Comparison of ENCODE assay signal across 13 cellular contexts in genomic region chr11:66281776-66282467, GRCh38. TPM values are rescaled to one million over a fixed set of nuclear protein-coding genes. Genes with fewer than 3 reads are reported as not detected.
DNase-seq lines count a peak whose midpoint lies in the region; ATAC-seq lines count a peak whose summit lies in the region.
"Had no signal": no experiment of that assay in that cellular context is flagged by ENCODE, and none has a peak within 500 bp of the region (broad histone marks: within the 10 kb centered on the region; RNA-seq: fewer than 3 reads in every experiment).

No MANE protein-coding gene starts in this region.

- H2AFZ ChIP-seq in trophoblast cell (ENCODE audit: insufficient read depth, low read length, poor library complexity) = no peak overlapping the region

- H3K4me2 ChIP-seq in trophoblast cell (ENCODE audit: low read length) = no peak overlapping the region

- no peak for ATAC-seq in activated T-cell treated with anti-CD3 and anti-CD28 coated beads, Interleukin-2, amount 50 U/mL, for 72 hours (replicated peaks in 1 of 2)
- no peak for ATAC-seq in activated CD8-positive, alpha-beta T cell treated with anti-CD3 and anti-CD28 coated beads, Interleukin-2, amount 10 ng/mL, durations not matched to agents 7 days and 5 days
- no peak for ATAC-seq in HG02588 (IDR thresholded peaks at IDR 0.05; ENCODE audit: unreplicated experiment)
- no peak for ATAC-seq in GM19324 (IDR thresholded peaks at IDR 0.05; ENCODE audit: low FRiP score, unreplicated experiment)

- H4K91ac ChIP-seq in trophoblast cell (ENCODE audit: low read depth, low read length) = no peak overlapping the region

- no CpG with 5 or more reads among the region's 20 CpGs for WGBS in trophoblast cell (ENCODE audit: extremely low coverage, insufficient coverage, insufficient read length)

- H3K27me3 Mint-ChIP-seq in activated T-cell treated with anti-CD3 and anti-CD28 coated beads, Interleukin-2, amount 50 U/mL, for 72 hours (ENCODE audit: low read depth) = peaks cover 19% of the 10 kb centered on the region
- H3K27me3 Mint-ChIP-seq in activated T-cell treated with anti-CD3 and anti-CD28 coated beads, Interleukin-2, amount 50 U/mL, for 24 hours = no peaks in the 10 kb centered on the region
- peaks cover 7% of the 10 kb centered on the region for H3K27me3 Mint-ChIP-seq in activated CD8-positive, alpha-beta T cell treated with anti-CD3 and anti-CD28 coated beads, Interleukin-2, amount 10 ng/mL, durations not matched to agents 7 days and 5 days (ENCODE audit: low read depth)
- peaks cover 13 to 28% (median 22%) of the 10 kb centered on the region in 3 donors for H3K27me3 Mint-ChIP-seq in immature natural killer cell (ENCODE audit: low read depth in 3 of 3)

- no peaks in the 10 kb centered on the region for H3K79me2 ChIP-seq in trophoblast cell (ENCODE audit: control insufficient read depth, insufficient read depth, low read length, poor library complexity)

- H3K14ac ChIP-seq in trophoblast cell (ENCODE audit: low read length) = no peak overlapping the region

- peaks cover 5 to 7% of the 10 kb centered on the region in 2 experiments for H3K4me1 ChIP-seq in trophoblast cell (ENCODE audit: control insufficient read depth in 1 of 2, insufficient read depth in 2 of 2, low read length in 2 of 2)

- peaks cover 24% of the 10 kb centered on the region for H3K4me1 Mint-ChIP-seq in activated T-cell treated with anti-CD3 and anti-CD28 coated beads, Interleukin-2, amount 50 U/mL, for 72 hours (ENCODE audit: low read depth)
- H3K4me1 Mint-ChIP-seq in activated T-cell treated with anti-CD3 and anti-CD28 coated beads, Interleukin-2, amount 50 U/mL, for 24 hours (ENCODE audit: low read depth) = peaks cover 34% of the 10 kb centered on the region
- peaks cover 43% of the 10 kb centered on the region for H3K4me1 Mint-ChIP-seq in activated CD8-positive, alpha-beta T cell treated with anti-CD3 and anti-CD28 coated beads, Interleukin-2, amount 10 ng/mL, durations not matched to agents 7 days and 5 days (ENCODE audit: low read depth)
- peaks cover 18 to 37% of the 10 kb centered on the region in 2 donors for H3K4me1 Mint-ChIP-seq in immature natural killer cell

- H3K9me3 Mint-ChIP-seq in activated T-cell treated with anti-CD3 and anti-CD28 coated beads, Interleukin-2, amount 50 U/mL, for 72 hours = no peaks in the 10 kb centered on the region
- H3K9me3 Mint-ChIP-seq in activated T-cell treated with anti-CD3 and anti-CD28 coated beads, Interleukin-2, amount 50 U/mL, for 24 hours = no peaks in the 10 kb centered on the region
- H3K9me3 Mint-ChIP-seq in activated CD8-positive, alpha-beta T cell treated with anti-CD3 and anti-CD28 coated beads, Interleukin-2, amount 10 ng/mL, durations not matched to agents 7 days and 5 days (ENCODE audit: insufficient read depth) = no peaks in the 10 kb centered on the region
- H3K9me3 Mint-ChIP-seq in immature natural killer cell = no peaks in the 10 kb centered on the region

- POLR2A ChIA-PET in activated CD8-positive, alpha-beta T cell treated with anti-CD3 and anti-CD28 coated beads, Interleukin-2, amount 10 ng/mL, durations not matched to agents 7 days and 5 days (lab: Charles Lee) = interaction anchor here (1.1 to 3.3 kb wide), 3 partner anchors 10 to 23 kb away, joined by 3 to 16 read pairs (median 15); partner anchors contain the start of gene RAB1B

- no peak overlapping the region for H2BK12ac ChIP-seq in trophoblast cell (ENCODE audit: low read length)

- H2AK5ac ChIP-seq in trophoblast cell (ENCODE audit: low read length) = no peak overlapping the region

- H3K79me1 ChIP-seq in trophoblast cell (ENCODE audit: low read length) = no peaks in the 10 kb centered on the region

- H3K9me3 ChIP-seq in trophoblast cell (ENCODE audit: insufficient read depth, low read depth, low read length) = no peaks in the 10 kb centered on the region
- H3K9me3 ChIP-seq: pancreas had no signal

- H3K27me3 ChIP-seq in trophoblast cell (ENCODE audit: insufficient read depth, low read length) = no peaks in the 10 kb centered on the region
- H3K27me3 ChIP-seq: brain microvascular endothelial cell, pancreas had no signal

- H3K9ac ChIP-seq in trophoblast cell (ENCODE audit: low read length) = no peak overlapping the region

- DNase-seq in activated T-cell treated with anti-CD3 and anti-CD28 coated beads, Interleukin-2, amount 50 U/mL, for 72 hours = no peak
- DNase-seq in activated T-cell treated with anti-CD3 and anti-CD28 coated beads, Interleukin-2, amount 50 U/mL, for 24 hours = no peak
- DNase-seq in activated CD8-positive, alpha-beta T cell treated with anti-CD3 and anti-CD28 coated beads, Interleukin-2, amount 10 ng/mL, durations not matched to agents 7 days and 5 days = no peak
- DNase-seq in immature natural killer cell (no peak), trophoblast cell (no peak)

- H3K18ac ChIP-seq in trophoblast cell (ENCODE audit: low read length) = no peak overlapping the region

- no peak overlapping the region for H2BK120ac ChIP-seq in trophoblast cell (ENCODE audit: insufficient read depth, low read length, poor library complexity)

- H4K8ac ChIP-seq in trophoblast cell (ENCODE audit: low read depth, low read length) = no peak overlapping the region

- H3K36me3 Mint-ChIP-seq in activated T-cell treated with anti-CD3 and anti-CD28 coated beads, Interleukin-2, amount 50 U/mL, for 72 hours (ENCODE audit: insufficient read depth in 2 of 2) = peaks cover 0 to 1% of the 10 kb centered on the region in 2 donors
- H3K36me3 Mint-ChIP-seq in activated T-cell treated with anti-CD3 and anti-CD28 coated beads, Interleukin-2, amount 50 U/mL, for 24 hours (ENCODE audit: low read depth) = peaks cover 35% of the 10 kb centered on the region
- H3K36me3 Mint-ChIP-seq in activated CD8-positive, alpha-beta T cell treated with anti-CD3 and anti-CD28 coated beads, Interleukin-2, amount 10 ng/mL, durations not matched to agents 7 days and 5 days (ENCODE audit: low read depth) = peaks cover 2% of the 10 kb centered on the region
- peaks cover 0 to 2% (median 0%) of the 10 kb centered on the region in 3 donors for H3K36me3 Mint-ChIP-seq in immature natural killer cell

- no peak overlapping the region for H2BK5ac ChIP-seq in trophoblast cell (ENCODE audit: low read depth, low read length, poor library complexity)

- no peak overlapping the region for H3K27ac Mint-ChIP-seq in activated T-cell treated with anti-CD3 and anti-CD28 coated beads, Interleukin-2, amount 50 U/mL, for 72 hours
- no peak overlapping the region for H3K27ac Mint-ChIP-seq in activated T-cell treated with anti-CD3 and anti-CD28 coated beads, Interleukin-2, amount 50 U/mL, for 24 hours
- peak overlapping the region; percentile 69 for H3K27ac Mint-ChIP-seq in activated CD8-positive, alpha-beta T cell treated with anti-CD3 and anti-CD28 coated beads, Interleukin-2, amount 10 ng/mL, durations not matched to agents 7 days and 5 days
- peak overlapping the region in 5 of 6 donors; percentile 39 to 87 (median 59) for H3K27ac Mint-ChIP-seq in immature natural killer cell

- no peak overlapping the region for H4K12ac ChIP-seq in trophoblast cell (ENCODE audit: low read depth, low read length)

- H3K23ac ChIP-seq in trophoblast cell (ENCODE audit: low read length) = no peak overlapping the region

- H3K36me3 ChIP-seq in trophoblast cell (ENCODE audit: control insufficient read depth in 1 of 2, insufficient read depth in 2 of 2, low read length in 2 of 2) = peaks cover 26 to 29% of the 10 kb centered on the region in 2 experiments
- H3K36me3 ChIP-seq: pancreas had no signal

- H3K4me3 ChIP-seq in trophoblast cell (ENCODE audit: low read depth, low read length) = no peak overlapping the region
- H3K4me3 ChIP-seq: pancreas had no signal

- H3K4me3 Mint-ChIP-seq in activated T-cell treated with anti-CD3 and anti-CD28 coated beads, Interleukin-2, amount 50 U/mL, for 72 hours = peak overlapping the region; percentile 12 to 29
- no peak overlapping the region for H3K4me3 Mint-ChIP-seq in activated T-cell treated with anti-CD3 and anti-CD28 coated beads, Interleukin-2, amount 50 U/mL, for 24 hours
- H3K4me3 Mint-ChIP-seq in activated CD8-positive, alpha-beta T cell treated with anti-CD3 and anti-CD28 coated beads, Interleukin-2, amount 10 ng/mL, durations not matched to agents 7 days and 5 days = no peak overlapping the region
- peak overlapping the region in 4 of 5 donors; percentile 41 to 67 (median 60) for H3K4me3 Mint-ChIP-seq in immature natural killer cell

- H3K4ac ChIP-seq in trophoblast cell (ENCODE audit: low read depth, low read length) = no peak overlapping the region

- CTCF ChIA-PET in activated CD8-positive, alpha-beta T cell treated with anti-CD3 and anti-CD28 coated beads, Interleukin-2, amount 10 ng/mL, durations not matched to agents 7 days and 5 days (lab: Charles Lee) = interaction anchor here (1.0 to 6.3 kb wide), 13 partner anchors 8 to 283 kb away, joined by 3 to 64 read pairs (median 4); partner anchors contain the start of genes RAB1B and TMEM151A

- H3K27ac ChIP-seq in temporal lobe (ENCODE audit: low read depth, low read length) = peak overlapping the region; percentile 50
- H3K27ac ChIP-seq in trophoblast cell (ENCODE audit: low read depth, low read length) = no peak overlapping the region
- H3K27ac ChIP-seq: brain microvascular endothelial cell, epithelial cell of prostate had no signal

RNA-seq across cellular contexts. Expression of gene CNIH2, which starts 3.9 kb away (rescaled TPM):
- total RNA-seq in activated T-cell treated with anti-CD3 and anti-CD28 coated beads, Interleukin-2, amount 50 U/mL, for 72 hours = 1 to 10 TPM; 1.2 to 3.5 TPM
- total RNA-seq in activated CD8-positive, alpha-beta T cell treated with anti-CD3 and anti-CD28 coated beads, Interleukin-2, amount 10 ng/mL, durations not matched to agents 7 days and 5 days = 1 to 10 TPM; 2.7 to 3.6 TPM
- polyA plus RNA-seq in immature natural killer cell = not detected
- 45.7 TPM for total RNA-seq in temporal lobe
- polyA plus RNA-seq in trophoblast cell (2013) = 4.7 and 5.3 TPM in 2 replicates
- total RNA-seq: liver had no signal

RNA-seq across cellular contexts. Expression of gene YIF1A, which starts 7.0 kb away (rescaled TPM):
- total RNA-seq in activated T-cell treated with anti-CD3 and anti-CD28 coated beads, Interleukin-2, amount 50 U/mL, for 72 hours = 10 to 100 TPM; 42.9 to 50.8 TPM
- 10 to 100 TPM; 46.6 to 58.6 TPM for total RNA-seq in activated CD8-positive, alpha-beta T cell treated with anti-CD3 and anti-CD28 coated beads, Interleukin-2, amount 10 ng/mL, durations not matched to agents 7 days and 5 days
- polyA plus RNA-seq in immature natural killer cell = 10 to 100 TPM; 55.7 to 85.2 (median 62.1) TPM
- 17.2 TPM for total RNA-seq in temporal lobe
- 225 and 238 TPM in 2 replicates for polyA plus RNA-seq in trophoblast cell (2013)

RNA-seq across cellular contexts. Expression of gene TMEM151A, which starts 9.8 kb away (rescaled TPM):
- under 1 TPM in 1 of 2 donors, not detected in 1; 0.10 TPM for total RNA-seq in activated T-cell treated with anti-CD3 and anti-CD28 coated beads, Interleukin-2, amount 50 U/mL, for 72 hours
- total RNA-seq in activated CD8-positive, alpha-beta T cell treated with anti-CD3 and anti-CD28 coated beads, Interleukin-2, amount 10 ng/mL, durations not matched to agents 7 days and 5 days = not detected
- not detected for polyA plus RNA-seq in immature natural killer cell
- 7.6 TPM for total RNA-seq in temporal lobe
- 0.10 and 0.12 TPM in 2 replicates for polyA plus RNA-seq in trophoblast cell (2013)
- total RNA-seq: HT1080 had no signal

RNA-seq across cellular contexts. Expression of gene RAB1B, which starts 13.5 kb away (rescaled TPM):
- 100 to 1,000 TPM; 127 to 139 TPM for total RNA-seq in activated T-cell treated with anti-CD3 and anti-CD28 coated beads, Interleukin-2, amount 50 U/mL, for 72 hours
- total RNA-seq in activated CD8-positive, alpha-beta T cell treated with anti-CD3 and anti-CD28 coated beads, Interleukin-2, amount 10 ng/mL, durations not matched to agents 7 days and 5 days = 100 to 1,000 TPM; 160 to 170 TPM
- 10 to 100 TPM; 22.9 to 33.2 (median 25.8) TPM for polyA plus RNA-seq in immature natural killer cell
- total RNA-seq in temporal lobe = 34.2 TPM
- 160 and 162 TPM in 2 replicates for polyA plus RNA-seq in trophoblast cell (2013)

RNA-seq across cellular contexts. Expression of gene KLC2, which starts 24.4 kb away (rescaled TPM):
- 10 to 100 TPM; 51.9 to 54.8 TPM for total RNA-seq in activated T-cell treated with anti-CD3 and anti-CD28 coated beads, Interleukin-2, amount 50 U/mL, for 72 hours
- 10 to 100 TPM; 53.5 to 59.8 TPM for total RNA-seq in activated CD8-positive, alpha-beta T cell treated with anti-CD3 and anti-CD28 coated beads, Interleukin-2, amount 10 ng/mL, durations not matched to agents 7 days and 5 days
- polyA plus RNA-seq in immature natural killer cell = 1 to 10 TPM; 1.6 to 7.1 (median 3.9) TPM
- total RNA-seq in temporal lobe = 21.9 TPM
- 28.2 and 28.4 TPM in 2 replicates for polyA plus RNA-seq in trophoblast cell (2013)

Comparison
In these comparisons a context has a peak if more than half of its experiments do, and no peak if none do; other contexts are left out.
1. H3K4me3 Mint-ChIP-seq: peak in activated T-cell treated with anti-CD3 and anti-CD28 coated beads, Interleukin-2, amount 50 U/mL, for 72 hours (2 of 2) and immature natural killer cell (4 of 5); none in activated T-cell treated with anti-CD3 and anti-CD28 coated beads, Interleukin-2, amount 50 U/mL, for 24 hours (single experiment) and activated CD8-positive, alpha-beta T cell treated with anti-CD3 and anti-CD28 coated beads, Interleukin-2, amount 10 ng/mL, durations not matched to agents 7 days and 5 days (single experiment).
2. H3K27ac Mint-ChIP-seq: peak in activated CD8-positive, alpha-beta T cell treated with anti-CD3 and anti-CD28 coated beads, Interleukin-2, amount 10 ng/mL, durations not matched to agents 7 days and 5 days (single experiment) and immature natural killer cell (5 of 6); none in activated T-cell treated with anti-CD3 and anti-CD28 coated beads, Interleukin-2, amount 50 U/mL, for 72 hours (single experiment) and activated T-cell treated with anti-CD3 and anti-CD28 coated beads, Interleukin-2, amount 50 U/mL, for 24 hours (single experiment).
3. RNA of gene CNIH2, which starts 3.9 kb away (total RNA-seq): 45.7 TPM in temporal lobe (single experiment); 2.7 to 3.6 TPM in activated CD8-positive, alpha-beta T cell treated with anti-CD3 and anti-CD28 coated beads, Interleukin-2, amount 10 ng/mL, durations not matched to agents 7 days and 5 days and 1.2 to 3.5 TPM in activated T-cell treated with anti-CD3 and anti-CD28 coated beads, Interleukin-2, amount 50 U/mL, for 72 hours; every median in the first group is over 10 times any median in the second.